2 cellular contexts compared by ENCODE assay signal in the genomic region with DNA sequence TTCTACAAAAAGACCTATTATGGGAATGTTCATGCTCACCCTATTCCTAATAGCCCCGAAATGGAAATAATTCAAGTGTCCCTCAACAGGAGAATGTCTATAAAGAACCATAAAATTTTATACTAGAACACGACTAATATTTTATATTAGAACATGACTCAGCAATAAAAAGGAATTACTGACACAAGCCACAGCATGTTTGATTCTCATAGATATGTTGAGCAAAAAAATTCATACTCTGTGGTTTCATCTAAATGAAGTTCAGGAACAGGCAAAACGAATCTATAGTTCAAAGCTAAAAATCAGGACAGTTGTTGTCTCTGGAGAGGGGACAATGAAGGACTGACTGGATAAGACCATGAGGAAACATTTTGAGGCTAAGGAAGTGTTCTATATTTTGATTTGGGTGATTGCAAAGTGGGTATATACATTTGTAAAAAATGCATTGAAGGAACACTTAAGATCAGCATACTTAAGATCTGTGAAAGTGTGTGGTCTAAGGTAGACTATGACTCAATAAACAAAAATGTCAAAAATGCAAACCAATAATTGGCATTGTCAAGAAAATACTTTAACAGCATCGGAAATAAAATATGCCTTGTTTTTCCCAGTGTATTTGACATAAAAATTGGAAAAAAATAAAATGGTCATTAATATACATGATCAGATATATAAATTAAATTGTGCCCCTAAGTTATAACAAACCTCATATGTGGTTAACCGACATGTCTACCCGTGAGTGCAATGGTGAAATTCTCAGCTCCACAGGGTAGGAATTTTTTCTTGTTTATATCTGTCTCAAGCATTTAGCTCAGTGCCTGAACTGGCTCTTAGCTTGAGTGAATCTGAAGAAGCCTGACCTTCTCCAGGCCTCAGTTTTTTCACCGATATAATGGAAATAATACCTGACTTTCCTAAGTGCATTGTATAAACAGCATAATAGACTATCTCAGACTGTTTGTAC.
A peak's percentile ranks its signal among the peaks of the same experiment; 100 is the strongest.
TF ChIP-seq lines count a peak whose summit lies in the region.

No MANE protein-coding gene starts in this region.

TF ChIP-seq in HCT116, 20 proteins besides CTCF, POLR2A, EP300 and RAD21:
- TF ChIP-seq MAX (IDR thresholded peaks at IDR 0.05) (no peak), FOSL1 (IDR thresholded peaks at IDR 0.05; ENCODE audit: low read depth) (peak; percentile 18; the same call in 1 of the 2 replicates)

TF ChIP-seq in H1, 55 proteins besides CTCF, POLR2A, EP300 and RAD21 (continued from another document):
- peak; percentile 81 for TF ChIP-seq BACH1 (IDR thresholded peaks at IDR 0.05; ENCODE audit: low read length)
